In the genomic region with DNA sequence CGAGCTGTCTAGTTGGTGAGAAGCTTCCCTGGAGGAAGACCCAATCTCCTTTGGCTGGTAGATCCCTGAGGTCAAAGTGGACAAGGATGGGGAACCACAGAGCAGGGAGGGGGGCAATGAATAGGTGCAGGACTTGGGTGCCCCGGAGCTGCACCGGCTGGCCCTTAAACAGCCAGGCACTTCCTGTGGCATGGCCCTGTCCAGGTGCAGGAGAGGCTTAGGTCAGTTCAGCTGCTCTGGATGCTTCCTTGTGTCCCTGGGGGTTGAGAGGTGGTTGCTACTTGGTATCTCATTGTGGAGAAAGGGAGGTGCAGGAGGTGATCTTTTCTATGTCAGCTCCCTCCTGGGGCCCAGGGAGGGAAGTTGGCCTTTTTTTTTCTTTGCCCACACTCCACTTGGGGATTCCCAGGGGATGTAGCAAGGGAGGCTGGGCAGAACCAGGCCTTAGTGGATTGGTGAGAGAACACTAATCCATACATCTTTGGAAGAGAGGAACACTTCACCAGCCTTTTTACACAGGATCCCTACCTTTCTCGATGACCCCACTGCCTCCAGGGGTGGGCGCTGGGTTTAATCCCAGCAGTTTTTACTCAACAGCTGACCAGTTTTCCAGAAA, we compare ENCODE assay signal across 10 cellular contexts. TPM values are rescaled to one million over a fixed set of nuclear protein-coding genes. Genes with fewer than 3 reads are reported as not detected.
DNase-seq lines count a peak whose midpoint lies in the region; TF ChIP-seq lines count a peak whose summit lies in the region.
"Had no signal": no experiment of that assay in that cellular context is flagged by ENCODE, and none has a peak within 500 bp of the region (broad histone marks: within the 10 kb centered on the region; RNA-seq: fewer than 3 reads in every experiment).

No MANE protein-coding gene starts in this region.

- no peaks in the 10 kb centered on the region for H3K27me3 ChIP-seq in dorsolateral prefrontal cortex
- no peaks in the 10 kb centered on the region for H3K27me3 ChIP-seq in skeletal muscle satellite cell (ENCODE audit: control insufficient read depth, insufficient read depth, low read length)
- H3K27me3 ChIP-seq: vagina had no signal

- H3K4me1 ChIP-seq in skeletal muscle satellite cell (ENCODE audit: control insufficient read depth, insufficient read depth, low read length) = peaks cover 30% of the 10 kb centered on the region
- H3K4me1 ChIP-seq: parathyroid adenoma had no signal

- H3K36me3 Mint-ChIP-seq in activated CD4-positive, alpha-beta T cell treated with anti-CD3 and anti-CD28 coated beads, Interleukin-2, amount 10 ng/mL, durations not matched to agents 7 days and 5 days (ENCODE audit: low read depth) = peaks cover 44% of the 10 kb centered on the region

- intact Hi-C loops in dorsolateral prefrontal cortex (cut with DNase I) = loop anchor here (2.0 to 10.0 kb wide), 5 partner anchors 54 to 251 kb away; a partner anchor contains a TSS

- CTCF ChIA-PET in activated CD4-positive, alpha-beta T cell treated with anti-CD3 and anti-CD28 coated beads, Interleukin-2, amount 10 ng/mL, durations not matched to agents 7 days and 5 days (lab: Charles Lee) = interaction anchor here (0.6 kb wide), 1 partner anchor 40 kb away, joined by 3 read pairs; no protein-coding TSS in a partner anchor

- H3K27ac Mint-ChIP-seq in activated CD4-positive, alpha-beta T cell treated with anti-CD3 and anti-CD28 coated beads, Interleukin-2, amount 10 ng/mL, durations not matched to agents 7 days and 5 days = peak overlapping the region; percentile 85

- no peaks in the 10 kb centered on the region for H3K27me3 Mint-ChIP-seq in activated CD4-positive, alpha-beta T cell treated with anti-CD3 and anti-CD28 coated beads, Interleukin-2, amount 10 ng/mL, durations not matched to agents 7 days and 5 days

- H3K9me3 Mint-ChIP-seq in activated CD4-positive, alpha-beta T cell treated with anti-CD3 and anti-CD28 coated beads, Interleukin-2, amount 10 ng/mL, durations not matched to agents 7 days and 5 days = no peaks in the 10 kb centered on the region

- peak overlapping the region in 45 of 59 donors; percentile 44 to 97 (median 89) for H3K4me3 ChIP-seq in dorsolateral prefrontal cortex
- peak overlapping the region; percentile 96 for H3K4me3 ChIP-seq in skeletal muscle satellite cell (ENCODE audit: low read length)

- H3K36me3 ChIP-seq in skeletal muscle satellite cell (ENCODE audit: insufficient read depth, low read length) = peaks cover 40% of the 10 kb centered on the region

- H3K4me1 Mint-ChIP-seq in activated CD4-positive, alpha-beta T cell treated with anti-CD3 and anti-CD28 coated beads, Interleukin-2, amount 10 ng/mL, durations not matched to agents 7 days and 5 days = peaks cover 36% of the 10 kb centered on the region

- peak overlapping the region; percentile 95 for H3K9ac ChIP-seq in skeletal muscle satellite cell (ENCODE audit: low read depth, low read length)
- H3K9ac ChIP-seq: parathyroid adenoma had no signal

- no peaks in the 10 kb centered on the region for H3K9me3 ChIP-seq in skeletal muscle satellite cell (replicated peaks; ENCODE audit: low read length)
- H3K9me3 ChIP-seq: vagina had no signal

- no peak for DNase-seq in activated CD4-positive, alpha-beta T cell treated with anti-CD3 and anti-CD28 coated beads, Interleukin-2, amount 10 ng/mL, durations not matched to agents 7 days and 5 days
- DNase-seq in activated CD4-positive, alpha-beta T cell treated with anti-CD3 and anti-CD28 coated beads, Interleukin-2, amount 50 U/mL, for 1 hour = no peak
- DNase-seq in NCI-H510A treated with DMSO at 0.1 percent for 48 hours (lab: John Stamatoyannopoulos, UW) (peak; percentile 87), dorsolateral prefrontal cortex (no peak), SW480 (ENCODE audit: low spot score) (no peak), middle frontal gyrus (ENCODE audit: extremely low spot score, low spot score) (no peak)
- no peak for DNase-seq in effector CD8-positive, alpha-beta T cell (lab: John Stamatoyannopoulos, UW)

- peak overlapping the region; percentile 93 for H3K4me2 ChIP-seq in skeletal muscle satellite cell (ENCODE audit: low read length)

- H3K4me3 Mint-ChIP-seq in activated CD4-positive, alpha-beta T cell treated with anti-CD3 and anti-CD28 coated beads, Interleukin-2, amount 10 ng/mL, durations not matched to agents 7 days and 5 days = peak overlapping the region; percentile 83

- POLR2A ChIA-PET in activated CD4-positive, alpha-beta T cell treated with anti-CD3 and anti-CD28 coated beads, Interleukin-2, amount 10 ng/mL, durations not matched to agents 7 days and 5 days (lab: Charles Lee) = no interaction called here

- TF ChIP-seq CTCF in dorsolateral prefrontal cortex (IDR thresholded peaks at IDR 0.05 in 54 of 56, conservative IDR thresholded peaks at IDR 0.05 in 2 of 56; ENCODE audit: low read depth in 1 of 56, partially characterized antibody in 56 of 56) = no peak

- H3K27ac ChIP-seq in dorsolateral prefrontal cortex = peak overlapping the region in 15 of 59 donors; percentile 10 to 91 (median 72)
- H3K27ac ChIP-seq: parathyroid adenoma, vagina had no signal

RNA-seq across cellular contexts. Expression of a gene that starts 1.2 kb away (rescaled TPM):
- 10 to 100 TPM; 23.7 to 24.3 TPM for total RNA-seq in activated CD4-positive, alpha-beta T cell treated with anti-CD3 and anti-CD28 coated beads, Interleukin-2, amount 10 ng/mL, durations not matched to agents 7 days and 5 days
- 10 to 100 TPM; 35.1 to 80.7 (median 56.5) TPM for total RNA-seq in dorsolateral prefrontal cortex
- 10.9 and 14.9 TPM in 2 replicates for total RNA-seq in skeletal muscle satellite cell (2012; rRNA removed)

RNA-seq across cellular contexts. Expression of a gene that starts 56.1 kb away (rescaled TPM):
- total RNA-seq in activated CD4-positive, alpha-beta T cell treated with anti-CD3 and anti-CD28 coated beads, Interleukin-2, amount 10 ng/mL, durations not matched to agents 7 days and 5 days = 10 to 100 TPM; 38.6 to 41.9 TPM
- 10 to 100 TPM; 30.7 to 59.1 (median 45.8) TPM for total RNA-seq in dorsolateral prefrontal cortex
- 25.8 and 29.9 TPM in 2 replicates for total RNA-seq in skeletal muscle satellite cell (2012; rRNA removed)
